1 cellular context compared by ENCODE assay signal in the genomic region with DNA sequence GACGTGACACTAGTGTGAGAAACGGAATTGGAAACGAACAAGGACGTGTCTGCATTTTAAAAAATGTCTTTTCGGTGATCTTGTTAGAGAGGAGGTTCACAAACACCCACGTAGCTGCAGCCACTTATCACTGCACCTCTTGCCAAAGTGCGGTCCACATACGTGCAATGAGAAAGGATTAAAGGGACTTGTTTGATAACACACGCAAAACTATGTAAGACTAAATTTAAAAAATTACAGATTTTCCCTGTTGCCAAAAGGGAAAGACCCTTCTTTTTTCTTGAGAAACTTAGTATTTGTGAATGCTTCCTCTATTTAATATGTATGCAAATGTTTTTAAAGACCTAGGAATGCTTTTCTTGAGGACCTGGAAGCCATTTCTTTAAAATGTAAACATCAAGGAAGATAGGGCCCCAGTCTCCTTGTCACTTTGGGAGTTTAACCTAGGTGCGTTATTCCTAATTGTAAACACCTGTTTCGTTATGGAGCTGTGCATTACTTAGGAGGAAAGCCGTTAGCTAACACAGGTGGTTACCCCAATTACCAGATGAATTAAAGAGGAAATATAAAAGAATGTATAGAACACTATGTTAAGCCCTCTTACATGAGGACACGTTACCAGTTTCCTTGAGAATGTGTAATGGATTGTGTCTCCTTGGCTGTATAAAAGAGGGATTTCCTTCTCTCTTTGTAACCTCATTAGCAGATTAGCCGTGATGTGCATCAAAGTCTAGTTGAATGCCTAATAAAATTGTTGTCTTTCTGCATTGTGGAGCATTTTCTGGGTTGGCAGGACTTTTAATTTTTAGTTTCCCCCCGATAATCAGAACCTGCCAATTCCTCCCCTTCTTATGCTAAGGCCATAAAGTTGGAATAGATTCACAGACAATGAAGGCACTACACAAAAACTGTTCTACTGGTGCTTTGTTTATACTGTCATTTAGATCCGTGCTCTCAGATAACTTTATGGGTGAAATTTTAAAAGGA.
A peak's percentile ranks its signal among the peaks of the same experiment; 100 is the strongest.
TF ChIP-seq lines count a peak whose summit lies in the region.

No MANE protein-coding gene starts in this region.

TF ChIP-seq in GM23338, 12 proteins besides CTCF, POLR2A, EP300 and RAD21 (continued from another document):
- TF ChIP-seq, protein P1, sequence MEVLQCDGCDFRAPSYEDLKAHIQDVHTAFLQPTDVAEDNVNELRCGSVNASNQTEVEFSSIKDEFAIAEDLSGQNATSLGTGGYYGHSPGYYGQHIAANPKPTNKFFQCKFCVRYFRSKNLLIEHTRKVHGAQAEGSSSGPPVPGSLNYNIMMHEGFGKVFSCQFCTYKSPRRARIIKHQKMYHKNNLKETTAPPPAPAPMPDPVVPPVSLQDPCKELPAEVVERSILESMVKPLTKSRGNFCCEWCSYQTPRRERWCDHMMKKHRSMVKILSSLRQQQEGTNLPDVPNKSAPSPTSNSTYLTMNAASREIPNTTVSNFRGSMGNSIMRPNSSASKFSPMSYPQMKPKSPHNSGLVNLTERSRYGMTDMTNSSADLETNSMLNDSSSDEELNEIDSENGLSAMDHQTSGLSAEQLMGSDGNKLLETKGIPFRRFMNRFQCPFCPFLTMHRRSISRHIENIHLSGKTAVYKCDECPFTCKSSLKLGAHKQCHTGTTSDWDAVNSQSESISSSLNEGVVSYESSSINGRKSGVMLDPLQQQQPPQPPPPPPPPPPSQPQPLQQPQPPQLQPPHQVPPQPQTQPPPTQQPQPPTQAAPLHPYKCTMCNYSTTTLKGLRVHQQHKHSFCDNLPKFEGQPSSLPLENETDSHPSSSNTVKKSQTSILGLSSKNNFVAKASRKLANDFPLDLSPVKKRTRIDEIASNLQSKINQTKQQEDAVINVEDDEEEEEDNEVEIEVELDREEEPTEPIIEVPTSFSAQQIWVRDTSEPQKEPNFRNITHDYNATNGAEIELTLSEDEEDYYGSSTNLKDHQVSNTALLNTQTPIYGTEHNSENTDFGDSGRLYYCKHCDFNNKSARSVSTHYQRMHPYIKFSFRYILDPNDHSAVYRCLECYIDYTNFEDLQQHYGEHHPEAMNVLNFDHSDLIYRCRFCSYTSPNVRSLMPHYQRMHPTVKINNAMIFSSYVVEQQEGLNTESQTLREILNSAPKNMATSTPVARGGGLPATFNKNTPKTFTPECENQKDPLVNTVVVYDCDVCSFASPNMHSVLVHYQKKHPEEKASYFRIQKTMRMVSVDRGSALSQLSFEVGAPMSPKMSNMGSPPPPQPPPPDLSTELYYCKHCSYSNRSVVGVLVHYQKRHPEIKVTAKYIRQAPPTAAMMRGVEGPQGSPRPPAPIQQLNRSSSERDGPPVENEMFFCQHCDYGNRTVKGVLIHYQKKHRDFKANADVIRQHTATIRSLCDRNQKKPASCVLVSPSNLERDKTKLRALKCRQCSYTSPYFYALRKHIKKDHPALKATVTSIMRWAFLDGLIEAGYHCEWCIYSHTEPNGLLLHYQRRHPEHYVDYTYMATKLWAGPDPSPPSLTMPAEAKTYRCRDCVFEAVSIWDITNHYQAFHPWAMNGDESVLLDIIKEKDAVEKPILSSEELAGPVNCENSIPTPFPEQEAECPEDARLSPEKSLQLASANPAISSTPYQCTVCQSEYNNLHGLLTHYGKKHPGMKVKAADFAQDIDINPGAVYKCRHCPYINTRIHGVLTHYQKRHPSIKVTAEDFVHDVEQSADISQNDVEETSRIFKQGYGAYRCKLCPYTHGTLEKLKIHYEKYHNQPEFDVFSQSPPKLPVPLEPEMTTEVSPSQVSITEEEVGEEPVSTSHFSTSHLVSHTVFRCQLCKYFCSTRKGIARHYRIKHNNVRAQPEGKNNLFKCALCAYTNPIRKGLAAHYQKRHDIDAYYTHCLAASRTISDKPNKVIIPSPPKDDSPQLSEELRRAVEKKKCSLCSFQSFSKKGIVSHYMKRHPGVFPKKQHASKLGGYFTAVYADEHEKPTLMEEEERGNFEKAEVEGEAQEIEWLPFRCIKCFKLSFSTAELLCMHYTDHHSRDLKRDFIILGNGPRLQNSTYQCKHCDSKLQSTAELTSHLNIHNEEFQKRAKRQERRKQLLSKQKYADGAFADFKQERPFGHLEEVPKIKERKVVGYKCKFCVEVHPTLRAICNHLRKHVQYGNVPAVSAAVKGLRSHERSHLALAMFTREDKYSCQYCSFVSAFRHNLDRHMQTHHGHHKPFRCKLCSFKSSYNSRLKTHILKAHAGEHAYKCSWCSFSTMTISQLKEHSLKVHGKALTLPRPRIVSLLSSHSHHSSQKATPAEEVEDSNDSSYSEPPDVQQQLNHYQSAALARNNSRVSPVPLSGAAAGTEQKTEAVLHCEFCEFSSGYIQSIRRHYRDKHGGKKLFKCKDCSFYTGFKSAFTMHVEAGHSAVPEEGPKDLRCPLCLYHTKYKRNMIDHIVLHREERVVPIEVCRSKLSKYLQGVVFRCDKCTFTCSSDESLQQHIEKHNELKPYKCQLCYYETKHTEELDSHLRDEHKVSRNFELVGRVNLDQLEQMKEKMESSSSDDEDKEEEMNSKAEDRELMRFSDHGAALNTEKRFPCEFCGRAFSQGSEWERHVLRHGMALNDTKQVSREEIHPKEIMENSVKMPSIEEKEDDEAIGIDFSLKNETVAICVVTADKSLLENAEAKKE (CRISPR knock-in tag; IDR thresholded peaks at IDR 0.05) = no peak
- TF ChIP-seq, protein P2, sequence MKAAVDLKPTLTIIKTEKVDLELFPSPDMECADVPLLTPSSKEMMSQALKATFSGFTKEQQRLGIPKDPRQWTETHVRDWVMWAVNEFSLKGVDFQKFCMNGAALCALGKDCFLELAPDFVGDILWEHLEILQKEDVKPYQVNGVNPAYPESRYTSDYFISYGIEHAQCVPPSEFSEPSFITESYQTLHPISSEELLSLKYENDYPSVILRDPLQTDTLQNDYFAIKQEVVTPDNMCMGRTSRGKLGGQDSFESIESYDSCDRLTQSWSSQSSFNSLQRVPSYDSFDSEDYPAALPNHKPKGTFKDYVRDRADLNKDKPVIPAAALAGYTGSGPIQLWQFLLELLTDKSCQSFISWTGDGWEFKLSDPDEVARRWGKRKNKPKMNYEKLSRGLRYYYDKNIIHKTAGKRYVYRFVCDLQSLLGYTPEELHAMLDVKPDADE (IDR thresholded peaks at IDR 0.05) = no peak
- TF ChIP-seq EZH2phosphoT487 (IDR thresholded peaks at IDR 0.05; ENCODE audit: unreplicated experiment) = no peak
- TF ChIP-seq NANOG (IDR thresholded peaks at IDR 0.05; ENCODE audit: borderline replicate concordance) = peak; percentile 67; the same call in 1 of the 2 replicates
- no peak for TF ChIP-seq EZH2 (IDR thresholded peaks at IDR 0.05; ENCODE audit: low read depth, unreplicated experiment)
- TF ChIP-seq CREB1 (CRISPR knock-in tag; IDR thresholded peaks at IDR 0.05; ENCODE audit: low read depth) = no peak
- TF ChIP-seq REST (IDR thresholded peaks at IDR 0.05; ENCODE audit: unreplicated experiment) = no peak
